Comparison of ENCODE assay signal across 14 cellular contexts in genomic region chr7:128742206-128742605, GRCh38. TPM values are rescaled to one million over a fixed set of nuclear protein-coding genes. Genes with fewer than 3 reads are reported as not detected.
DNase-seq lines count a peak whose midpoint lies in the region; ATAC-seq, FAIRE-seq and TF ChIP-seq lines count a peak whose summit lies in the region.
"Had no signal": no experiment of that assay in that cellular context is flagged by ENCODE, and none has a peak within 500 bp of the region (broad histone marks: within the 10 kb centered on the region; RNA-seq: fewer than 3 reads in every experiment).

No MANE protein-coding gene starts in this region.

- peaks cover 48% of the 10 kb centered on the region for H3K4me1 ChIP-seq in A549
- peaks cover 19 to 51% of the 10 kb centered on the region in 2 experiments for H3K4me1 ChIP-seq in K562 (replicated peaks in 1 of 2; ENCODE audit: control insufficient read depth in 2 of 2, insufficient read depth in 2 of 2, low read length in 2 of 2)
- peaks cover 47% of the 10 kb centered on the region for H3K4me1 ChIP-seq in keratinocyte (ENCODE audit: control insufficient read depth, extremely low read depth, insufficient read depth, low read length)
- H3K4me1 ChIP-seq in ascending aorta: peaks cover 0 to 30% of the 10 kb centered on the region in 2 donors

- WGBS in A549 (ENCODE audit: missing lambda C conversion rate): 47% methylated on average over 4 of the region's 4 CpGs
- WGBS in K562 (ENCODE audit: insufficient coverage, low coverage, missing lambda C conversion rate): 34% methylated on average over 4 of the region's 4 CpGs

- H3K9me1 ChIP-seq in K562 (ENCODE audit: control insufficient read depth, insufficient read depth, low read length) (peaks cover 5% of the 10 kb centered on the region), keratinocyte (ENCODE audit: control insufficient read depth, extremely low read depth, insufficient read depth, low read length) (no peaks in the 10 kb centered on the region)

- POLR2A ChIA-PET in A549 (lab: Yijun Ruan, JAX): no interaction called here
- POLR2A ChIA-PET in K562 (lab: Yijun Ruan, JAX): interaction anchor here (1.1 to 10.5 kb wide), 9 partner anchors 13 to 120 kb away, joined by 3 to 242 read pairs (median 9); partner anchors contain the start of genes ATP6V1F and OPN1SW

- H2AFZ ChIP-seq in K562 (ENCODE audit: low read depth, low read length) (no peak overlapping the region), keratinocyte (ENCODE audit: control insufficient read depth, low read length) (no peak overlapping the region)
- H2AFZ ChIP-seq: parathyroid adenoma had no signal

- dilution Hi-C loops in keratinocyte (cut with MboI; ENCODE audit: extremely low pct_ligation_motif_present, low sequenced_read_pairs): no loop called here

- no TSS peak for BruUV-seq in K562 (replicated peaks; lab: Mats Ljungman, UMichigan)

- H4K20me1 ChIP-seq in K562 (replicated peaks; ENCODE audit: control insufficient read depth, insufficient read depth, low read length) (peaks cover 68% of the 10 kb centered on the region), keratinocyte (ENCODE audit: control insufficient read depth, extremely low read depth, insufficient read depth, low read length) (peaks cover 49% of the 10 kb centered on the region)

- H3K4me2 ChIP-seq in A549: peak overlapping the region; percentile 89
- H3K4me2 ChIP-seq in K562 (ENCODE audit: insufficient read depth, low read length): peak overlapping the region; percentile 52
- peak overlapping the region; percentile 97 for H3K4me2 ChIP-seq in keratinocyte (ENCODE audit: control insufficient read depth, extremely low read depth, insufficient read depth, low read depth, low read length)

- no peaks in the 10 kb centered on the region for H3K9me3 ChIP-seq in A549
- no peaks in the 10 kb centered on the region for H3K9me3 ChIP-seq in K562 (replicated peaks; ENCODE audit: control insufficient read depth, insufficient read depth, low read depth, low read length)
- no peaks in the 10 kb centered on the region for H3K9me3 ChIP-seq in keratinocyte (ENCODE audit: control insufficient read depth, low read depth, low read length)
- no peaks in the 10 kb centered on the region for H3K9me3 ChIP-seq in ascending aorta
- H3K9me3 ChIP-seq: BLaER1 had no signal

- TF ChIP-seq RAD21 in A549 (conservative IDR thresholded peaks at IDR 0.05 in 1 of 2, IDR thresholded peaks at IDR 0.05 in 1 of 2) (no peak), K562 (CRISPR knock-in tag; conservative IDR thresholded peaks at IDR 0.05 in 1 of 2, IDR thresholded peaks at IDR 0.05 in 1 of 2) (no peak)

- no peak for ATAC-seq in A549
- no peak for ATAC-seq in K562
- no peak for ATAC-seq in GM21529 (IDR thresholded peaks at IDR 0.05; ENCODE audit: unreplicated experiment)
- no peak for ATAC-seq in GM18520 (IDR thresholded peaks at IDR 0.05; ENCODE audit: unreplicated experiment)
- ATAC-seq: activated naive CD8-positive, alpha-beta T cell treated with anti-CD3 and anti-CD28 coated beads, Interleukin-2, amount 50 U/mL, for 24 hours had no signal

- no peak for FAIRE-seq in A549 (lab: Jason Lieb, UNC)
- FAIRE-seq in K562 (lab: Jason Lieb, UNC): no peak
- FAIRE-seq in keratinocyte (lab: Jason Lieb, UNC): no peak

- DNase-seq in A549 (ENCODE audit: low read depth in 1 of 2, low spot score in 1 of 2) (no peak), HCEC 1CT (peak; percentile 82), K562 (ENCODE audit: extremely low read depth in 1 of 4, low spot score in 3 of 4) (no peak), keratinocyte (ENCODE audit: low read depth, low spot score) (no peak), ascending aorta (ENCODE audit: low spot score in 2 of 2) (no peak), H4 (ENCODE audit: low spot score) (no peak)
- DNase-seq: activated CD4-positive, alpha-beta T cell treated with anti-CD3 and anti-CD28 coated beads, Interleukin-2, amount 50 U/mL, for 4 hours; activated naive CD8-positive, alpha-beta T cell treated with anti-CD3 and anti-CD28 coated beads, Interleukin-2, amount 50 U/mL, for 24 hours; NCI-H1048 had no signal

- H3K79me2 ChIP-seq in K562 (ENCODE audit: control insufficient read depth, insufficient read depth, low read length): peaks cover 88% of the 10 kb centered on the region
- peaks cover 81% of the 10 kb centered on the region for H3K79me2 ChIP-seq in keratinocyte (ENCODE audit: control insufficient read depth, insufficient read depth, low read length)

- H3K27ac ChIP-seq in A549: no peak overlapping the region
- no peak overlapping the region; the same call in 2 of the 3 replicates for H3K27ac ChIP-seq in K562 (ENCODE audit: extremely low read depth, low read depth, low read length)
- H3K27ac ChIP-seq in keratinocyte (ENCODE audit: control insufficient read depth, insufficient read depth, low read length): peak overlapping the region; percentile 0
- peak overlapping the region in 1 of 2 donors; percentile 98 for H3K27ac ChIP-seq in ascending aorta
- H3K27ac ChIP-seq: BLaER1, parathyroid adenoma had no signal

- no peaks in the 10 kb centered on the region for H3K27me3 ChIP-seq in K562 (ENCODE audit: control insufficient read depth in 2 of 2, insufficient read depth in 2 of 2, low read length in 2 of 2)
- no peaks in the 10 kb centered on the region for H3K27me3 ChIP-seq in keratinocyte (ENCODE audit: control insufficient read depth, extremely low read depth, insufficient read depth, low read length)
- no peaks in the 10 kb centered on the region for H3K27me3 ChIP-seq in ascending aorta
- H3K27me3 ChIP-seq: BLaER1 had no signal

- in situ Hi-C loops in K562 (cut with MboI): no loop called here

- H3K36me3 ChIP-seq in K562 (ENCODE audit: control insufficient read depth, insufficient read depth, low read length) (peaks cover 65% of the 10 kb centered on the region), keratinocyte (ENCODE audit: control insufficient read depth in 2 of 2, extremely low read depth in 1 of 2, insufficient read depth in 2 of 2, low read length in 2 of 2) (peaks cover 0 to 9% of the 10 kb centered on the region in 2 experiments), ascending aorta (no peaks in the 10 kb centered on the region)

- TF ChIP-seq EP300 in A549 (IDR thresholded peaks at IDR 0.05) (no peak), K562 (IDR thresholded peaks at IDR 0.05; ENCODE audit: low read length) (no peak)

- TF ChIP-seq CTCF in A549 (IDR thresholded peaks at IDR 0.05) (no peak), K562 (IDR thresholded peaks at IDR 0.05 in 2 of 3, conservative IDR thresholded peaks at IDR 0.05 in 1 of 3; ENCODE audit: insufficient read depth in 2 of 3, low read depth in 1 of 3, low read length in 3 of 3) (no peak), keratinocyte (optimal IDR thresholded peaks at IDR 0.05 in 1 of 3, IDR thresholded peaks at IDR 0.05 in 1 of 3, conservative IDR thresholded peaks at IDR 0.05 in 1 of 3; ENCODE audit: extremely low read depth in 1 of 3, insufficient read depth in 2 of 3, low read length in 3 of 3) (no peak), ascending aorta (IDR thresholded peaks at IDR 0.05) (no peak)

- H3K4me3 ChIP-seq in A549 (no peak overlapping the region), K562 (no peak overlapping the region), keratinocyte (ENCODE audit: control insufficient read depth in 2 of 3, extremely low read depth in 1 of 3, insufficient read depth in 2 of 3, low read depth in 1 of 3, low read length in 3 of 3) (peak overlapping the region in 1 of 3 experiments; percentile 33), ascending aorta (peak overlapping the region in 1 of 2 donors; percentile 93)
- H3K4me3 ChIP-seq: BLaER1 had no signal

- CTCF ChIA-PET in A549 (lab: Yijun Ruan, JAX) (interaction anchor here (0.8 to 1.3 kb wide), 3 partner anchors 10 to 138 kb away, joined by 3 to 5 read pairs (median 4); no protein-coding TSS in a partner anchor), K562 (lab: Yijun Ruan, JAX; ENCODE audit: low intra/inter-chr PET ratio) (no interaction called here)

- intact Hi-C loops in K562 (cut with micrococcal nuclease): no loop called here
- intact Hi-C loops in ascending aorta (cut with DNase I): no loop called here

- TF ChIP-seq POLR2A in A549 (IDR thresholded peaks at IDR 0.05; ENCODE audit: low read length) (no peak), K562 (conservative IDR thresholded peaks at IDR 0.05) (no peak)

- H3K9ac ChIP-seq in K562 (ENCODE audit: insufficient read depth in 1 of 2, low read depth in 2 of 2, low read length in 2 of 2): peak overlapping the region in 1 of 2 experiments; percentile 97; a peak in 1 of 4 replicates
- H3K9ac ChIP-seq in keratinocyte (ENCODE audit: control insufficient read depth, extremely low read depth, insufficient read depth, low read length): no peak overlapping the region
- H3K9ac ChIP-seq: BLaER1, parathyroid adenoma had no signal

RNA-seq across cellular contexts. Expression of gene CALU, which starts 3.0 kb away (rescaled TPM):
- 182 and 233 TPM in 2 replicates for polyA plus RNA-seq in A549 (2011; rRNA removed)
- 43.8 and 44.0 TPM in 2 replicates for polyA plus RNA-seq in A549 (2012; cell fraction: cytosol; rRNA removed)
- 25.1 and 38.1 TPM in 2 replicates for polyA plus RNA-seq in A549 (2012; cell fraction: nucleus; rRNA removed)
- polyA plus RNA-seq in A549 (2017; fragmentation: RNase III; extraction: RNeasy Plus Mini Kit Qiagen cat#74134 plus additional on column Dnase treatment): 186 to 198 TPM (median 192 TPM) in 3 replicates
- polyA minus RNA-seq in A549 (2011; rRNA and poly(A)+ RNA removed): 53.6 and 71.7 TPM in 2 replicates
- 110 and 296 TPM in 2 replicates for total RNA-seq in K562 (2011; cell fraction: chromatin; rRNA removed; ENCODE audit: low replicate concordance)
- 143 and 167 TPM in 2 replicates for total RNA-seq in K562 (2011; cell fraction: nucleolus; rRNA removed)
- 289 and 411 TPM in 2 replicates for total RNA-seq in K562 (2011; cell fraction: nucleoplasm; rRNA removed)
- 171 and 210 TPM in 2 replicates for total RNA-seq in K562 (2014; rRNA removed)
- total RNA-seq in K562 (2014; rRNA removed; fragmentation: Illumina TruSeq; extraction: Trizol): 261 and 289 TPM in 2 replicates
- 252 and 263 TPM in 2 replicates for total RNA-seq in K562 (2015; rRNA removed; fragmentation: Illumina TruSeq; extraction: Trizol)
- total RNA-seq in K562 (2021): 166 and 170 TPM in 2 replicates
- polyA plus RNA-seq in K562 (2011; rRNA removed): 167 and 193 TPM in 2 replicates
- 48.3 and 113 TPM in 2 replicates for polyA plus RNA-seq in K562 (2011; cell fraction: cytosol; rRNA removed)
- polyA plus RNA-seq in K562 (2011; cell fraction: nucleus; rRNA removed): 43.6 and 64.9 TPM in 2 replicates
- 185 and 229 TPM in 2 replicates for polyA plus RNA-seq in K562 (2012)
- 211 and 265 TPM in 2 replicates for polyA plus RNA-seq in K562 (2014; fragmentation: Illumina TruSeq; extraction: Trizol)
- 100 to 1,000 TPM; 215 to 286 TPM for polyA plus RNA-seq in K562 (2014; fragmentation: Nextera tagmentation; extraction: Ambion mirVana)
- 173 and 177 TPM in 2 replicates for polyA plus RNA-seq in K562 (2014; rRNA removed)
- 359 and 418 TPM in 2 replicates for polyA minus RNA-seq in K562 (2011; rRNA and poly(A)+ RNA removed)
- 111 and 121 TPM in 2 replicates for polyA minus RNA-seq in K562 (2011; cell fraction: cytosol; rRNA and poly(A)+ RNA removed)
- polyA minus RNA-seq in K562 (2011; cell fraction: nucleus; rRNA and poly(A)+ RNA removed): 25.2 and 55.2 TPM in 2 replicates
- polyA plus RNA-seq in keratinocyte: 96.0 to 188 TPM (median 155 TPM) in 3 replicates
- 183 TPM for polyA plus RNA-seq in keratinocyte (2011; ENCODE audit: low read depth)
- 47.9 and 86.0 TPM in 2 replicates for polyA plus RNA-seq in keratinocyte (2011; cell fraction: cytosol; rRNA removed)
- polyA plus RNA-seq in keratinocyte (2011; cell fraction: nucleus; rRNA removed): 166 and 224 TPM in 2 replicates
- 43.9 and 203 TPM in 2 replicates for polyA plus RNA-seq in keratinocyte (2012; ENCODE audit: low replicate concordance)
- polyA minus RNA-seq in keratinocyte: 29.3 to 93.0 TPM (median 53.0 TPM) in 3 replicates
- polyA minus RNA-seq in keratinocyte (2011; cell fraction: cytosol; rRNA and poly(A)+ RNA removed): 58.9 TPM
- polyA minus RNA-seq in keratinocyte (2011; cell fraction: nucleus; rRNA and poly(A)+ RNA removed): 88.5 and 196 TPM in 2 replicates
- total RNA-seq in ascending aorta: 82.8 TPM
- total RNA-seq in H4 (2014; rRNA removed; shearing (Covaris generic)): 462 and 489 TPM in 2 replicates

RNA-seq across cellular contexts. Expression of gene OPN1SW, which starts 33.4 kb away (rescaled TPM):
- polyA plus RNA-seq in A549 (2011; rRNA removed) (not detected in 2 replicates), A549 (2017; fragmentation: RNase III; extraction: RNeasy Plus Mini Kit Qiagen cat#74134 plus additional on column Dnase treatment) (not detected in 3 replicates), K562 (2011; rRNA removed) (not detected in 2 replicates), K562 (2014; fragmentation: Illumina TruSeq; extraction: Trizol) (not detected in 2 replicates), K562 (2014; fragmentation: Nextera tagmentation; extraction: Ambion mirVana) (1 to 10 TPM in 1 of 2 experiments, under 1 TPM in 1; 0.84 to 1.0 TPM), K562 (2014; rRNA removed) (not detected in 2 replicates), keratinocyte (not detected in 3 replicates)
- polyA plus RNA-seq in A549 (2012; cell fraction: cytosol; rRNA removed): not detected in 2 replicates
- polyA plus RNA-seq in A549 (2012; cell fraction: nucleus; rRNA removed): not detected in 2 replicates
- polyA minus RNA-seq in A549 (2011; rRNA and poly(A)+ RNA removed): not detected in 2 replicates
- not detected in 2 replicates for total RNA-seq in K562 (2011; cell fraction: chromatin; rRNA removed; ENCODE audit: low replicate concordance)
- not detected in 2 replicates for total RNA-seq in K562 (2011; cell fraction: nucleolus; rRNA removed)
- not detected in 2 replicates for total RNA-seq in K562 (2011; cell fraction: nucleoplasm; rRNA removed)
- total RNA-seq in K562 (2014; rRNA removed) (not detected in 2 replicates), K562 (2014; rRNA removed; fragmentation: Illumina TruSeq; extraction: Trizol) (not detected in 2 replicates), K562 (2015; rRNA removed; fragmentation: Illumina TruSeq; extraction: Trizol) (not detected in 2 replicates), K562 (2021) (not detected in 2 replicates), ascending aorta (not detected)
- not detected in 2 replicates for polyA plus RNA-seq in K562 (2011; cell fraction: cytosol; rRNA removed)
- polyA plus RNA-seq in K562 (2011; cell fraction: nucleus; rRNA removed): not detected in 2 replicates
- polyA plus RNA-seq in K562 (2012): 0.09 and 0.24 TPM in 2 replicates
- not detected in 2 replicates for polyA minus RNA-seq in K562 (2011; rRNA and poly(A)+ RNA removed)
- polyA minus RNA-seq in K562 (2011; cell fraction: cytosol; rRNA and poly(A)+ RNA removed): not detected in 2 replicates
- polyA minus RNA-seq in K562 (2011; cell fraction: nucleus; rRNA and poly(A)+ RNA removed): not detected in 2 replicates
- polyA plus RNA-seq in keratinocyte (2011; ENCODE audit: low read depth): not detected
- not detected in 2 replicates for polyA plus RNA-seq in keratinocyte (2011; cell fraction: cytosol; rRNA removed)
- not detected in 2 replicates for polyA plus RNA-seq in keratinocyte (2011; cell fraction: nucleus; rRNA removed)
- polyA plus RNA-seq in keratinocyte (2012; ENCODE audit: low replicate concordance): not detected in 2 replicates
- polyA minus RNA-seq in keratinocyte: not detected in 3 replicates
- not detected for polyA minus RNA-seq in keratinocyte (2011; cell fraction: cytosol; rRNA and poly(A)+ RNA removed)
- not detected in 2 replicates for polyA minus RNA-seq in keratinocyte (2011; cell fraction: nucleus; rRNA and poly(A)+ RNA removed)
- total RNA-seq in H4 (2014; rRNA removed; shearing (Covaris generic)): not detected in 2 replicates
- polyA plus RNA-seq: esophagus had no signal

RNA-seq across cellular contexts. Expression of gene CCDC136, which starts 49.6 kb away (rescaled TPM):
- 5.4 and 5.6 TPM in 2 replicates for polyA plus RNA-seq in A549 (2011; rRNA removed)
- 1.7 and 1.8 TPM in 2 replicates for polyA plus RNA-seq in A549 (2012; cell fraction: cytosol; rRNA removed)
- 4.9 and 5.3 TPM in 2 replicates for polyA plus RNA-seq in A549 (2012; cell fraction: nucleus; rRNA removed)
- 3.6 to 7.3 TPM (median 4.7 TPM) in 3 replicates for polyA plus RNA-seq in A549 (2017; fragmentation: RNase III; extraction: RNeasy Plus Mini Kit Qiagen cat#74134 plus additional on column Dnase treatment)
- polyA minus RNA-seq in A549 (2011; rRNA and poly(A)+ RNA removed): 5.0 and 6.4 TPM in 2 replicates
- 153 and 165 TPM in 2 replicates for total RNA-seq in K562 (2011; cell fraction: chromatin; rRNA removed; ENCODE audit: low replicate concordance)
- total RNA-seq in K562 (2011; cell fraction: nucleolus; rRNA removed): 88.4 and 89.7 TPM in 2 replicates
- 120 and 159 TPM in 2 replicates for total RNA-seq in K562 (2011; cell fraction: nucleoplasm; rRNA removed)
- total RNA-seq in K562 (2014; rRNA removed): 17.0 and 23.5 TPM in 2 replicates
- 15.3 and 18.8 TPM in 2 replicates for total RNA-seq in K562 (2014; rRNA removed; fragmentation: Illumina TruSeq; extraction: Trizol)
- total RNA-seq in K562 (2015; rRNA removed; fragmentation: Illumina TruSeq; extraction: Trizol): 27.6 and 28.7 TPM in 2 replicates
- 23.7 and 26.5 TPM in 2 replicates for total RNA-seq in K562 (2021)
- polyA plus RNA-seq in K562 (2011; rRNA removed): 40.2 and 45.0 TPM in 2 replicates
- 12.2 and 20.3 TPM in 2 replicates for polyA plus RNA-seq in K562 (2011; cell fraction: cytosol; rRNA removed)
- polyA plus RNA-seq in K562 (2011; cell fraction: nucleus; rRNA removed): 165 and 172 TPM in 2 replicates
- polyA plus RNA-seq in K562 (2012): 30.6 and 53.3 TPM in 2 replicates
- 23.5 and 26.9 TPM in 2 replicates for polyA plus RNA-seq in K562 (2014; fragmentation: Illumina TruSeq; extraction: Trizol)
- polyA plus RNA-seq in K562 (2014; fragmentation: Nextera tagmentation; extraction: Ambion mirVana): 1 to 10 TPM; 2.4 TPM
- polyA plus RNA-seq in K562 (2014; rRNA removed): 34.8 and 40.8 TPM in 2 replicates
- 31.9 and 36.9 TPM in 2 replicates for polyA minus RNA-seq in K562 (2011; rRNA and poly(A)+ RNA removed)
- 9.3 and 17.3 TPM in 2 replicates for polyA minus RNA-seq in K562 (2011; cell fraction: cytosol; rRNA and poly(A)+ RNA removed)
- polyA minus RNA-seq in K562 (2011; cell fraction: nucleus; rRNA and poly(A)+ RNA removed): 47.4 and 54.8 TPM in 2 replicates
- polyA plus RNA-seq in keratinocyte: 0.84 to 1.6 TPM (median 1.5 TPM) in 3 replicates
- polyA plus RNA-seq in keratinocyte (2011; ENCODE audit: low read depth): 0.29 TPM
- polyA plus RNA-seq in keratinocyte (2011; cell fraction: cytosol; rRNA removed): 0.52 and 0.64 TPM in 2 replicates
- 4.4 and 5.1 TPM in 2 replicates for polyA plus RNA-seq in keratinocyte (2011; cell fraction: nucleus; rRNA removed)
- 0.11 and 0.50 TPM in 2 replicates for polyA plus RNA-seq in keratinocyte (2012; ENCODE audit: low replicate concordance)
- polyA minus RNA-seq in keratinocyte: 1.0 to 1.9 TPM (median 1.8 TPM) in 3 replicates
- not detected for polyA minus RNA-seq in keratinocyte (2011; cell fraction: cytosol; rRNA and poly(A)+ RNA removed)
- 2.5 and 3.4 TPM in 2 replicates for polyA minus RNA-seq in keratinocyte (2011; cell fraction: nucleus; rRNA and poly(A)+ RNA removed)
- total RNA-seq in ascending aorta: 0.64 TPM
- 5.0 and 5.2 TPM in 2 replicates for total RNA-seq in H4 (2014; rRNA removed; shearing (Covaris generic))

Comparison
In these comparisons a context has a peak if more than half of its experiments do, and no peak if none do; other contexts are left out.
1. Of the 35 proteins assayed by ChIP-seq in both K562 and A549: peak only in K562: none; only in A549: CEBPB; in both: none; in neither: 34.